Comparison of ENCODE assay signal across 20 cellular contexts in genomic region chr18:76957384-76958355, GRCh38.
DNase-seq lines count a peak whose midpoint lies in the region; ATAC-seq and TF ChIP-seq lines count a peak whose summit lies in the region.
"Had no signal": no experiment of that assay in that cellular context is flagged by ENCODE, and none has a peak within 500 bp of the region (broad histone marks: within the 10 kb centered on the region; RNA-seq: fewer than 3 reads in every experiment).

No MANE protein-coding gene starts in this region.

- TF ChIP-seq POLR2A in vagina (IDR thresholded peaks at IDR 0.05) (no peak), gastroesophageal sphincter (IDR thresholded peaks at IDR 0.05) (no peak)

- CTCF ChIA-PET in activated naive CD4-positive, alpha-beta T cell treated with anti-CD3 and anti-CD28 coated beads, Interleukin-2, amount 10 ng/mL, durations not matched to agents 7 days and 5 days (lab: Charles Lee) = interaction anchor here (0.6 to 1.7 kb wide), 3 partner anchors 25 to 445 kb away, joined by 3 to 6 read pairs (median 5); no protein-coding TSS in a partner anchor

- H3K4me3 Mint-ChIP-seq in activated naive CD4-positive, alpha-beta T cell treated with anti-CD3 and anti-CD28 coated beads, Interleukin-2, amount 10 ng/mL, durations not matched to agents 7 days and 5 days = no peak overlapping the region
- no peak overlapping the region for H3K4me3 Mint-ChIP-seq in activated T-helper 1 cell treated with anti-CD3 and anti-CD28 coated beads, Interleukin-12 subunit alpha, Interleukin-12 subunit beta, Interleukin-2, Interleukin-4 antibody, amounts not matched to agents 30 ng/mL and 10 ng/mL and 1 ng/mL, durations not matched to agents 14 hours and 24 hours and 36 hours
- no peak overlapping the region for H3K4me3 Mint-ChIP-seq in mesothelial cell of epicardium
- H3K4me3 Mint-ChIP-seq: stimulated activated naive B cell treated with anti-CD40 and anti-IgM and Interleukin-4, amounts not matched to agents 10 μg/mL and 1 μg/mL and 100 μg/mL, for 72 hours had no signal

- peaks cover 12% of the 10 kb centered on the region for H3K4me1 Mint-ChIP-seq in activated naive CD4-positive, alpha-beta T cell treated with anti-CD3 and anti-CD28 coated beads, Interleukin-2, amount 10 ng/mL, durations not matched to agents 7 days and 5 days
- peaks cover 10% of the 10 kb centered on the region for H3K4me1 Mint-ChIP-seq in activated T-helper 1 cell treated with anti-CD3 and anti-CD28 coated beads, Interleukin-12 subunit alpha, Interleukin-12 subunit beta, Interleukin-2, Interleukin-4 antibody, amounts not matched to agents 30 ng/mL and 10 ng/mL and 1 ng/mL, durations not matched to agents 14 hours and 24 hours and 36 hours (ENCODE audit: low read depth)
- H3K4me1 Mint-ChIP-seq in mesothelial cell of epicardium = peaks cover 40% of the 10 kb centered on the region

- peaks cover 46% of the 10 kb centered on the region for H3K36me3 Mint-ChIP-seq in activated naive CD4-positive, alpha-beta T cell treated with anti-CD3 and anti-CD28 coated beads, Interleukin-2, amount 10 ng/mL, durations not matched to agents 7 days and 5 days
- peaks cover 30% of the 10 kb centered on the region for H3K36me3 Mint-ChIP-seq in activated T-helper 1 cell treated with anti-CD3 and anti-CD28 coated beads, Interleukin-12 subunit alpha, Interleukin-12 subunit beta, Interleukin-2, Interleukin-4 antibody, amounts not matched to agents 30 ng/mL and 10 ng/mL and 1 ng/mL, durations not matched to agents 14 hours and 24 hours and 36 hours (ENCODE audit: low read depth)
- H3K36me3 Mint-ChIP-seq in mesothelial cell of epicardium = peaks cover 38% of the 10 kb centered on the region

- DNase-seq in activated naive CD4-positive, alpha-beta T cell treated with anti-CD3 and anti-CD28 coated beads, Interleukin-2, amount 10 ng/mL, durations not matched to agents 7 days and 5 days = no peak
- DNase-seq in activated naive CD4-positive, alpha-beta T cell (lab: John Stamatoyannopoulos, UW) = no peak
- no peak for DNase-seq in activated T-helper 1 cell treated with anti-CD3 and anti-CD28 coated beads, Interleukin-12 subunit alpha, Interleukin-12 subunit beta, Interleukin-2, Interleukin-4 antibody, amounts not matched to agents 30 ng/mL and 10 ng/mL and 1 ng/mL, durations not matched to agents 14 hours and 24 hours and 36 hours (ENCODE audit: low spot score)
- DNase-seq in mesothelial cell of epicardium (ENCODE audit: low spot score in 2 of 2, unreplicated experiment in 2 of 2) (no peak), vagina (ENCODE audit: extremely low spot score in 2 of 2) (no peak)
- DNase-seq: activated naive CD4-positive, alpha-beta T cell treated with Interleukin-2 at 50 U/mL for 16 hours; Calu3; foreskin keratinocyte; HCEC 1CT; NCI-H2081 treated with DMSO at 0.1 percent for 48 hours; NCI-H69; retina; SIG-M5; stimulated activated CD4-positive, alpha-beta T cell treated with anti-CD3 and anti-CD28 coated beads, Interleukin-15, amount 100 ng/mL, for 24 hours; stimulated activated naive B cell treated with anti-CD40 and anti-IgM and Interleukin-4, amounts not matched to agents 10 μg/mL and 1 μg/mL and 100 μg/mL, for 72 hours had no signal

- 92 to 94% methylated on average over 9 to 16 of the region's 18 CpGs for WGBS in gastroesophageal sphincter (ENCODE audit: low coverage in 1 of 2), 2 donors

- H3K27me3 Mint-ChIP-seq in activated naive CD4-positive, alpha-beta T cell treated with anti-CD3 and anti-CD28 coated beads, Interleukin-2, amount 10 ng/mL, durations not matched to agents 7 days and 5 days = no peaks in the 10 kb centered on the region
- no peaks in the 10 kb centered on the region for H3K27me3 Mint-ChIP-seq in activated T-helper 1 cell treated with anti-CD3 and anti-CD28 coated beads, Interleukin-12 subunit alpha, Interleukin-12 subunit beta, Interleukin-2, Interleukin-4 antibody, amounts not matched to agents 30 ng/mL and 10 ng/mL and 1 ng/mL, durations not matched to agents 14 hours and 24 hours and 36 hours (ENCODE audit: insufficient read depth)
- no peaks in the 10 kb centered on the region for H3K27me3 Mint-ChIP-seq in mesothelial cell of epicardium (ENCODE audit: low read depth)
- H3K27me3 Mint-ChIP-seq: stimulated activated naive B cell treated with anti-CD40 and anti-IgM and Interleukin-4, amounts not matched to agents 10 μg/mL and 1 μg/mL and 100 μg/mL, for 72 hours had no signal

- peak overlapping the region; percentile 70 for H3K27ac ChIP-seq in vagina
- no peak overlapping the region for H3K27ac ChIP-seq in gastroesophageal sphincter
- H3K27ac ChIP-seq: coronary artery, foreskin keratinocyte had no signal

- H3K36me3 ChIP-seq in vagina (peaks cover 0 to 29% of the 10 kb centered on the region in 2 donors), gastroesophageal sphincter (peaks cover 0 to 69% of the 10 kb centered on the region in 2 donors)

- TF ChIP-seq EP300 in gastroesophageal sphincter (IDR thresholded peaks at IDR 0.05) = no peak

- H3K9me3 ChIP-seq in vagina = no peaks in the 10 kb centered on the region
- H3K9me3 ChIP-seq in gastroesophageal sphincter = no peaks in the 10 kb centered on the region

- intact Hi-C loops in activated T-helper 1 cell treated with anti-CD3 and anti-CD28 coated beads, Interleukin-12 subunit alpha, Interleukin-12 subunit beta, Interleukin-2, Interleukin-4 antibody, amounts not matched to agents 30 ng/mL and 10 ng/mL and 1 ng/mL, durations not matched to agents 14 hours and 24 hours and 36 hours (cut with micrococcal nuclease) = no loop called here
- intact Hi-C loops in vagina (cut with DNase I) = no loop called here

- no peaks in the 10 kb centered on the region for H3K9me3 Mint-ChIP-seq in activated naive CD4-positive, alpha-beta T cell treated with anti-CD3 and anti-CD28 coated beads, Interleukin-2, amount 10 ng/mL, durations not matched to agents 7 days and 5 days
- H3K9me3 Mint-ChIP-seq in activated T-helper 1 cell treated with anti-CD3 and anti-CD28 coated beads, Interleukin-12 subunit alpha, Interleukin-12 subunit beta, Interleukin-2, Interleukin-4 antibody, amounts not matched to agents 30 ng/mL and 10 ng/mL and 1 ng/mL, durations not matched to agents 14 hours and 24 hours and 36 hours = no peaks in the 10 kb centered on the region
- peaks cover 10% of the 10 kb centered on the region for H3K9me3 Mint-ChIP-seq in mesothelial cell of epicardium
- H3K9me3 Mint-ChIP-seq: stimulated activated naive B cell treated with anti-CD40 and anti-IgM and Interleukin-4, amounts not matched to agents 10 μg/mL and 1 μg/mL and 100 μg/mL, for 72 hours had no signal

- H3K4me1 ChIP-seq in vagina = peaks cover 9% of the 10 kb centered on the region
- peaks cover 0 to 30% (median 9%) of the 10 kb centered on the region in 3 donors for H3K4me1 ChIP-seq in gastroesophageal sphincter
- H3K4me1 ChIP-seq: foreskin keratinocyte had no signal

- TF ChIP-seq CTCF in mesothelial cell of epicardium (IDR thresholded peaks at IDR 0.05; ENCODE audit: unreplicated experiment) = no peak
- no peak for TF ChIP-seq CTCF in vagina (IDR thresholded peaks at IDR 0.05)
- no peak for TF ChIP-seq CTCF in gastroesophageal sphincter (IDR thresholded peaks at IDR 0.05)

- H3K27me3 ChIP-seq in vagina = no peaks in the 10 kb centered on the region
- H3K27me3 ChIP-seq in gastroesophageal sphincter = no peaks in the 10 kb centered on the region
- H3K27me3 ChIP-seq: foreskin keratinocyte had no signal

- H3K27ac Mint-ChIP-seq in activated naive CD4-positive, alpha-beta T cell treated with anti-CD3 and anti-CD28 coated beads, Interleukin-2, amount 10 ng/mL, durations not matched to agents 7 days and 5 days = peak overlapping the region; percentile 1
- H3K27ac Mint-ChIP-seq in activated T-helper 1 cell treated with anti-CD3 and anti-CD28 coated beads, Interleukin-12 subunit alpha, Interleukin-12 subunit beta, Interleukin-2, Interleukin-4 antibody, amounts not matched to agents 30 ng/mL and 10 ng/mL and 1 ng/mL, durations not matched to agents 14 hours and 24 hours and 36 hours = peak overlapping the region; percentile 46
- peak overlapping the region; percentile 55 for H3K27ac Mint-ChIP-seq in mesothelial cell of epicardium

- no peak for ATAC-seq in GM18502 (IDR thresholded peaks at IDR 0.05; ENCODE audit: poor library complexity, unreplicated experiment)
- no peak for ATAC-seq in gastroesophageal sphincter
- no peak for ATAC-seq in HG02798 (IDR thresholded peaks at IDR 0.05; ENCODE audit: poor library complexity, unreplicated experiment)
- ATAC-seq: activated CD4-positive, CD25-positive, alpha-beta regulatory T cell treated with anti-CD3 and anti-CD28 coated beads, Interleukin-2, amount 50 U/mL, for 24 hours; foreskin keratinocyte; stimulated activated naive B cell treated with anti-CD40 and anti-IgM and Interleukin-4, amounts not matched to agents 10 μg/mL and 1 μg/mL and 100 μg/mL, for 72 hours had no signal

- no peak overlapping the region for H3K4me3 ChIP-seq in vagina
- no peak overlapping the region for H3K4me3 ChIP-seq in gastroesophageal sphincter
- H3K4me3 ChIP-seq: coronary artery had no signal

Comparison
In these comparisons a context has a peak if more than half of its experiments do, and no peak if none do; other contexts are left out.
1. H3K27ac Mint-ChIP-seq: peak in every context shown above with its lines; median percentile 55 in mesothelial cell of epicardium; 46 in activated T-helper 1 cell treated with anti-CD3 and anti-CD28 coated beads, Interleukin-12 subunit alpha, Interleukin-12 subunit beta, Interleukin-2, Interleukin-4 antibody, amounts not matched to agents 30 ng/mL and 10 ng/mL and 1 ng/mL, durations not matched to agents 14 hours and 24 hours and 36 hours; 1 in activated naive CD4-positive, alpha-beta T cell treated with anti-CD3 and anti-CD28 coated beads, Interleukin-2, amount 10 ng/mL, durations not matched to agents 7 days and 5 days.